ENCODE assay signal across 8 cellular contexts in the genomic region with DNA sequence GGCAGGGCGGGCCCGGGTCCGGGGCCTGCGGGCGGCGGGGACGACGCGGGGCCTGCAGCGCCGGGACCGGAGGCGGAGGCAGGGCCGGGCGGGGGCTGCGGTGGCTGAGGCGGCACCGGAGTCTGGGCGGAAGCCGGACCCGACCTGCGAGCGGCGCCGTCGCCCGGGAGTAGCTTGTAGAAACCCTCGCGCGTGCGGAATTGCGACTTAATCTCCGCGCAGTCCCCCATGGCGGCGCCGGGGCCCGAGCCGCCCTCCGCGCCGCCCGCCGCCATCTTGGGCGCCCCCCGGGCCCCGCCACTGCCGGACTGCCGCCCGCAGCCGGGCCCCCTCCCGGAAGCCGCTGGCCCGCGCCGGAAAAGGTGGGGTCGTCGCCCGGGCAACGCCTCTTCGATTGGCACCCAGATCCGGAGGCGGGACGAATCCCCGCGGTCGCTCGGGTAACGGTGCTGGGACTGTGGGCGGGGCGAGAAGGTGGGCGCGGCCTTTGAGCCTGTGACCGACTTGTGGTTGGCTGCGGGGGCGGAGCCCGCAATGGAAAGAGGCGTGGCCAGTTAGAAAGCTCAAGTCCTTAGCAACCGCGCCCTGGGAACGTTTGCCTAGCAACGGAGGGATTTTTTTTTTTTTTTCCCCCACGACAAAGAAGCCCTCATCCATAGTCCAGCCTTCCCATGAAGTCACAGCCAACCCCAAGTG. TPM values are rescaled to one million over a fixed set of nuclear protein-coding genes. Genes with fewer than 3 reads are reported as not detected.
A peak's percentile ranks its signal among the peaks of the same experiment; 100 is the strongest.
DNase-seq lines count a peak whose midpoint lies in the region; ATAC-seq and TF ChIP-seq lines count a peak whose summit lies in the region.

A gene with protein sequence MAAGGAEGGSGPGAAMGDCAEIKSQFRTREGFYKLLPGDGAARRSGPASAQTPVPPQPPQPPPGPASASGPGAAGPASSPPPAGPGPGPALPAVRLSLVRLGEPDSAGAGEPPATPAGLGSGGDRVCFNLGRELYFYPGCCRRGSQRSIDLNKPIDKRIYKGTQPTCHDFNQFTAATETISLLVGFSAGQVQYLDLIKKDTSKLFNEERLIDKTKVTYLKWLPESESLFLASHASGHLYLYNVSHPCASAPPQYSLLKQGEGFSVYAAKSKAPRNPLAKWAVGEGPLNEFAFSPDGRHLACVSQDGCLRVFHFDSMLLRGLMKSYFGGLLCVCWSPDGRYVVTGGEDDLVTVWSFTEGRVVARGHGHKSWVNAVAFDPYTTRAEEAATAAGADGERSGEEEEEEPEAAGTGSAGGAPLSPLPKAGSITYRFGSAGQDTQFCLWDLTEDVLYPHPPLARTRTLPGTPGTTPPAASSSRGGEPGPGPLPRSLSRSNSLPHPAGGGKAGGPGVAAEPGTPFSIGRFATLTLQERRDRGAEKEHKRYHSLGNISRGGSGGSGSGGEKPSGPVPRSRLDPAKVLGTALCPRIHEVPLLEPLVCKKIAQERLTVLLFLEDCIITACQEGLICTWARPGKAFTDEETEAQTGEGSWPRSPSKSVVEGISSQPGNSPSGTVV (minus strand): TSS at position 364 of the 696 bp plus-strand sequence. CDS start 89 bp downstream, at position 275.

- WGBS in esophagus muscularis mucosa, result 0% methylated on average over 5 of the region's 83 CpGs

- peak in 1 of 3 experiments; percentile 15 for TF ChIP-seq CTCF in esophagus muscularis mucosa (IDR thresholded peaks at IDR 0.05)

- peak within 1 kb of the TSS; percentile 69 to 89 (median 80) for H3K4me3 ChIP-seq in esophagus muscularis mucosa

- H3K36me3 ChIP-seq in esophagus muscularis mucosa, result peaks cover 8 to 34% (median 33%) of the 10 kb centered on the region in 4 donors

- peak within 1 kb of the TSS; percentile 73 to 88 (median 80) for H3K27ac ChIP-seq in esophagus muscularis mucosa (replicated peaks in 1 of 4)

- intact Hi-C loops in esophagus muscularis mucosa (cut with DNase I), result no loop called here

- no peak for TF ChIP-seq EP300 in esophagus muscularis mucosa (IDR thresholded peaks at IDR 0.05)

- no peak for TF ChIP-seq POLR2A in esophagus muscularis mucosa (IDR thresholded peaks at IDR 0.05; ENCODE audit: low read depth)

- no peaks in the 10 kb centered on the region for H3K9me3 ChIP-seq in esophagus muscularis mucosa

- peak; percentile 96 for DNase-seq in DMS153 (lab: John Stamatoyannopoulos, UW)
- DNase-seq in KBM-7, result peak; percentile 99
- peak; percentile 100 for DNase-seq in activated T-cell treated with anti-CD3 and anti-CD28 coated beads, Interleukin-2, amount 50 U/mL, for 48 hours
- DNase-seq in esophagus muscularis mucosa (ENCODE audit: extremely low spot score), result peak; percentile 100
- DNase-seq in myocyte (ENCODE audit: low read depth), result peak; percentile 99
- DNase-seq in stimulated activated CD8-positive, alpha-beta memory T cell treated with anti-CD3 and anti-CD28 coated beads, Interleukin-7, amount 100 ng/mL, for 48 hours (ENCODE audit: extremely low read depth in 1 of 2, low read depth in 1 of 2), result peak; percentile 99

- H3K4me1 ChIP-seq in esophagus muscularis mucosa, result peaks cover 24 to 34% (median 28%) of the 10 kb centered on the region in 4 donors

- ATAC-seq in GM21619 (IDR thresholded peaks at IDR 0.05; ENCODE audit: unreplicated experiment), result peak; percentile 81

- in situ Hi-C loops in KBM-7 (cut with MboI; ENCODE audit: low pct_unique_long_range_greater_than_20kb, low sequenced_read_pairs), result no loop called here

- no peaks in the 10 kb centered on the region for H3K27me3 ChIP-seq in esophagus muscularis mucosa

TF ChIP-seq in PFSK-1, 5 proteins besides CTCF, POLR2A, EP300 and RAD21:
- TF ChIP-seq FOXP2 (optimal IDR thresholded peaks at IDR 0.05; ENCODE audit: borderline replicate concordance, extremely low read depth, extremely low read length, insufficient read depth), result peak; percentile 51
- TF ChIP-seq, protein P1, sequence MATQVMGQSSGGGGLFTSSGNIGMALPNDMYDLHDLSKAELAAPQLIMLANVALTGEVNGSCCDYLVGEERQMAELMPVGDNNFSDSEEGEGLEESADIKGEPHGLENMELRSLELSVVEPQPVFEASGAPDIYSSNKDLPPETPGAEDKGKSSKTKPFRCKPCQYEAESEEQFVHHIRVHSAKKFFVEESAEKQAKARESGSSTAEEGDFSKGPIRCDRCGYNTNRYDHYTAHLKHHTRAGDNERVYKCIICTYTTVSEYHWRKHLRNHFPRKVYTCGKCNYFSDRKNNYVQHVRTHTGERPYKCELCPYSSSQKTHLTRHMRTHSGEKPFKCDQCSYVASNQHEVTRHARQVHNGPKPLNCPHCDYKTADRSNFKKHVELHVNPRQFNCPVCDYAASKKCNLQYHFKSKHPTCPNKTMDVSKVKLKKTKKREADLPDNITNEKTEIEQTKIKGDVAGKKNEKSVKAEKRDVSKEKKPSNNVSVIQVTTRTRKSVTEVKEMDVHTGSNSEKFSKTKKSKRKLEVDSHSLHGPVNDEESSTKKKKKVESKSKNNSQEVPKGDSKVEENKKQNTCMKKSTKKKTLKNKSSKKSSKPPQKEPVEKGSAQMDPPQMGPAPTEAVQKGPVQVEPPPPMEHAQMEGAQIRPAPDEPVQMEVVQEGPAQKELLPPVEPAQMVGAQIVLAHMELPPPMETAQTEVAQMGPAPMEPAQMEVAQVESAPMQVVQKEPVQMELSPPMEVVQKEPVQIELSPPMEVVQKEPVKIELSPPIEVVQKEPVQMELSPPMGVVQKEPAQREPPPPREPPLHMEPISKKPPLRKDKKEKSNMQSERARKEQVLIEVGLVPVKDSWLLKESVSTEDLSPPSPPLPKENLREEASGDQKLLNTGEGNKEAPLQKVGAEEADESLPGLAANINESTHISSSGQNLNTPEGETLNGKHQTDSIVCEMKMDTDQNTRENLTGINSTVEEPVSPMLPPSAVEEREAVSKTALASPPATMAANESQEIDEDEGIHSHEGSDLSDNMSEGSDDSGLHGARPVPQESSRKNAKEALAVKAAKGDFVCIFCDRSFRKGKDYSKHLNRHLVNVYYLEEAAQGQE (IDR thresholded peaks at IDR 0.05; ENCODE audit: insufficient read depth in 1 of 2, low read depth in 2 of 2, low read length in 2 of 2), result 0 out of 4 replicates have a peak, but pooled peaks of 1 of the 2 experiments have one; percentile 1
- no peak; the same call in 1 of the 2 replicates for TF ChIP-seq POLR2AphosphoS5 (IDR thresholded peaks at IDR 0.05; ENCODE audit: low read depth, low read length)
- TF ChIP-seq SIN3A (IDR thresholded peaks at IDR 0.05; ENCODE audit: borderline replicate concordance, insufficient read depth, low read length), result 0 out of 2 replicates have a peak, but pooled peaks have one; percentile 50
- TF ChIP-seq TAF1 (IDR thresholded peaks at IDR 0.05; ENCODE audit: borderline replicate concordance, insufficient read depth, low read length), result peak; percentile 88
TF ChIP-seq in PFSK-1: peak in this region for 4.

RNA-seq across cellular contexts. Expression of the gene that starts here (rescaled TPM):
- 58.4 TPM for polyA plus RNA-seq in PFSK-1 (2012; ENCODE audit: insufficient read length, low read depth)
- total RNA-seq in esophagus muscularis mucosa, result 10 to 100 TPM; 56.0 to 88.7 (median 63.3) TPM
- 60.2 and 62.3 TPM in 2 replicates for total RNA-seq in myocyte
- polyA plus RNA-seq in myocyte (2012), result 59.1 TPM

Comparison
In these comparisons a context has a peak if more than half of its experiments do, and no peak if none do; other contexts are left out.
1. Peak in every context shown above with its lines: DNase-seq, ATAC-seq, H3K4me3 ChIP-seq and H3K27ac ChIP-seq.